8 cellular contexts compared by ENCODE assay signal in the genomic region with DNA sequence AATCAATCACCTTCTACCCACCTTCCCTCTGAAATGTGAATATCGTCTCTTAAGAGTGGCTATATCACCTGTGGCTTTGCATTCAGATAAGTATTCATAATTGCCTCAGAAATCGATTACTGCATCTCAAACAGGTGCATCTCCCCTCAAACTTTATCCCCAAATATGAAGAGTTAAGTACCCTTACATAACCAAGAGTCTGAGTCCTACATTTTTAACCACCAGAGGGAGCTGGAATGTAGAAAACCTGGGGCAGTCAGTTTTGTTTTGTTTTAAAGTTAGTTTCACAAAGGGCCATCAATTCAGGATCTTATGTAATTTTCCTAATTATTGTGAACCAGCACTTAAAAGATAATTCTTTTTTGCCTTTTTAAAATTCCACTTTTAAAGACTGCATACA. TPM values are rescaled to one million over a fixed set of nuclear protein-coding genes. Genes with fewer than 3 reads are reported as not detected.
A peak's percentile ranks its signal among the peaks of the same experiment; 100 is the strongest.
DNase-seq lines count a peak whose midpoint lies in the region; ATAC-seq and TF ChIP-seq lines count a peak whose summit lies in the region.

No MANE protein-coding gene starts in this region.

- H3K79me1 ChIP-seq in mesenchymal stem cell (replicated peaks; ENCODE audit: low read length, poor library complexity, severe bottlenecking), result no peaks in the 10 kb centered on the region

- TF ChIP-seq CTCF in HFF-Myc (IDR thresholded peaks at IDR 0.05; ENCODE audit: low read depth, low read length, missing control alignments), result peak; percentile 45

- no peak overlapping the region for H2BK12ac ChIP-seq in mesenchymal stem cell (ENCODE audit: low read length in 2 of 2)

- no peaks in the 10 kb centered on the region for H3K9me3 ChIP-seq in mesenchymal stem cell (ENCODE audit: control insufficient read depth, low read length)

- no CpG with 5 or more reads among the region's 2 CpGs for WGBS in mesenchymal stem cell

- H3K4me2 ChIP-seq in mesenchymal stem cell (ENCODE audit: low read length, poor library complexity, severe bottlenecking), result no peak overlapping the region

- no peak overlapping the region for H3K4ac ChIP-seq in mesenchymal stem cell (ENCODE audit: low read depth in 1 of 2, low read length in 2 of 2)

- H3K27ac ChIP-seq in mesenchymal stem cell (ENCODE audit: low read length, poor library complexity, severe bottlenecking), result no peak overlapping the region

- H4K8ac ChIP-seq in mesenchymal stem cell (ENCODE audit: low read length), result no peak overlapping the region

- H2BK15ac ChIP-seq in mesenchymal stem cell (ENCODE audit: low read depth, poor library complexity, severe bottlenecking), result no peak overlapping the region

- no peak overlapping the region for H2AFZ ChIP-seq in mesenchymal stem cell (ENCODE audit: low read depth, low read length)

- no peak overlapping the region for H3K23ac ChIP-seq in mesenchymal stem cell (ENCODE audit: low read length in 2 of 2)

- no peak overlapping the region for H3K14ac ChIP-seq in mesenchymal stem cell (ENCODE audit: low read length in 2 of 2)

- no peak overlapping the region for H2BK120ac ChIP-seq in mesenchymal stem cell (ENCODE audit: low read depth, low read length)

- H3K4me3 ChIP-seq in HFF-Myc (replicated peaks; ENCODE audit: low read depth, low read length) (no peak overlapping the region), mesenchymal stem cell (ENCODE audit: insufficient read depth in 1 of 2, low read depth in 1 of 2, low read length in 2 of 2) (no peak overlapping the region)

- H4K91ac ChIP-seq in mesenchymal stem cell (ENCODE audit: low read length), result no peak overlapping the region

- DNase-seq in D341Med (ENCODE audit: low spot score) (peak; percentile 26), HFF-Myc (ENCODE audit: extremely low read depth, low read depth) (no peak), RKO (ENCODE audit: low spot score) (peak; percentile 73), dermis microvascular lymphatic vessel endothelial cell (ENCODE audit: low read depth in 2 of 2) (peak; percentile 50 to 57), mesenchymal stem cell (peak; percentile 56), HPDE6-E6E7 (ENCODE audit: extremely low spot score) (no peak), HK-2 (ENCODE audit: unreplicated experiment) (no peak)

- H3K27me3 ChIP-seq in mesenchymal stem cell (ENCODE audit: control insufficient read depth in 1 of 2, insufficient read depth in 1 of 2, low read length in 2 of 2), result peaks cover 0 to 7% of the 10 kb centered on the region in 2 experiments

- no peaks in the 10 kb centered on the region for H3K4me1 ChIP-seq in mesenchymal stem cell (ENCODE audit: control insufficient read depth, insufficient read depth, low read depth, low read length)

- no peak for ATAC-seq in GM21786 (IDR thresholded peaks at IDR 0.05; ENCODE audit: unreplicated experiment)

- no peak overlapping the region for H2BK5ac ChIP-seq in mesenchymal stem cell (ENCODE audit: low read depth, low read length, poor library complexity, severe bottlenecking)

- H2AK5ac ChIP-seq in mesenchymal stem cell (ENCODE audit: low read length, severe bottlenecking), result no peak overlapping the region

- peaks cover 0 to 8% of the 10 kb centered on the region in 2 experiments for H3K36me3 ChIP-seq in mesenchymal stem cell (ENCODE audit: control insufficient read depth in 1 of 2, insufficient read depth in 2 of 2, low read depth in 1 of 2, low read length in 2 of 2)

- no peak overlapping the region for H3K18ac ChIP-seq in mesenchymal stem cell (ENCODE audit: low read depth in 1 of 2, low read length in 2 of 2)

- peak overlapping the region; percentile 63 for H3K9ac ChIP-seq in mesenchymal stem cell (ENCODE audit: low read length)

RNA-seq across cellular contexts. Expression of a gene that starts 5.7 kb away (rescaled TPM):
- 1.2 and 1.6 TPM in 2 replicates for total RNA-seq in dermis microvascular lymphatic vessel endothelial cell
- polyA plus RNA-seq in mesenchymal stem cell (2013, experiment 1 of 2), result 0.86 TPM
- 0.79 TPM for polyA plus RNA-seq in mesenchymal stem cell (2013, experiment 2 of 2)

RNA-seq across cellular contexts. Expression of a gene that starts 30.3 kb away (rescaled TPM):
- total RNA-seq in dermis microvascular lymphatic vessel endothelial cell, result 16.0 and 19.5 TPM in 2 replicates
- polyA plus RNA-seq in mesenchymal stem cell (2013, experiment 1 of 2), result 23.9 TPM
- 25.8 TPM for polyA plus RNA-seq in mesenchymal stem cell (2013, experiment 2 of 2)

Comparison
In these comparisons a context has a peak if more than half of its experiments do, and no peak if none do; other contexts are left out.
1. DNase-seq: peak in D341Med (single experiment), RKO (single experiment), dermis microvascular lymphatic vessel endothelial cell (2 of 2) and mesenchymal stem cell (single experiment); none in HFF-Myc (single experiment), HPDE6-E6E7 (single experiment) and HK-2 (single experiment).